In the genomic region with DNA sequence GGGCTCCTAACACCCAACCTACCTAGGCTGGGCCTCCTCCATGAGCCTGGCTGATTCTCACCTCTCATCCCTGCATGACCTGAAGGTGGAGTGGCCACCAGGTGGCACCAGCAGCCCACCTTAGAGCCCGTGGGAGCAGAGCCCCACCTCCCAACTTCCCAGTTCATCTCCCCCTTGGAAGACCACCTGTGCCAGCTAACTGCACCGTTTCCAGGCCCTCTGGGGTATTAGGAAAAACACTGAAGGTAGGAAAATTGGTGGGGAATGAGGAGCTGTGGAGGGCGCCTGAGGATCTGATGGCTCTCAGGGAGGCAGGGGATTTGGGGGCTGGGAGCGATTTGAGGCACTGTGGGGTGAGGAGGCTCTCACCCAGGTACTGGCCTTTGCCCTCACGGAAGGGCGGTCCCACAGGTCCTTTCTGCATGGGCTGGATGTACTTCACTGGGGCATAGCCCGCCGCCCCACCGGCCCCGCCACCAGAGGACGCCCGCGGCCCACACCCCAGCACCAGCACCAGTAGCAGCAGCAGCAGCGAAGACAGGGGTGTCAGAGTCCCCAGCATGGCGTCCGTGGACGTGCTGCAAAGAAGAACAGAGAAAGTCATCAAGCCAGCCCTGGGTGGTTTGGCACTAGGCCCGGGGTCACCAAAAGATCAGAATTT, we compare ENCODE assay signal across 8 cellular contexts. TPM values are rescaled to one million over a fixed set of nuclear protein-coding genes. Genes with fewer than 3 reads are reported as not detected.
DNase-seq lines count a peak whose midpoint lies in the region; ATAC-seq, FAIRE-seq and TF ChIP-seq lines count a peak whose summit lies in the region.

No MANE protein-coding gene starts in this region.

- TF ChIP-seq CTCF in choroid plexus epithelial cell (conservative IDR thresholded peaks at IDR 0.05; ENCODE audit: low read depth, low read length) (peak; percentile 84), left lung (IDR thresholded peaks at IDR 0.05) (peak; percentile 81 to 90)

- no peaks in the 10 kb centered on the region for H3K9me3 ChIP-seq in left lung

- intact Hi-C loops in left lung (cut with DNase I), result loop anchor here in 1 of 2 donors (2.0 kb wide), 1 partner anchor 35 kb away; no protein-coding TSS in a partner anchor

- H3K36me3 ChIP-seq in left lung, result peaks cover 0 to 20% of the 10 kb centered on the region in 2 donors

- no peaks in the 10 kb centered on the region for H3K27me3 ChIP-seq in left lung

- no peak overlapping the region for H3K27ac ChIP-seq in left lung

- H3K4me3 ChIP-seq in choroid plexus epithelial cell (ENCODE audit: low read depth, low read length), result no peak overlapping the region
- no peak overlapping the region for H3K4me3 ChIP-seq in left lung

- FAIRE-seq in GM19239 (lab: Jason Lieb, UNC), result peak; percentile 94

- DNase-seq in AG08395 (ENCODE audit: low spot score), result peak; percentile 73
- peak; percentile 90 for DNase-seq in GM19239 (ENCODE audit: insufficient read length, low spot score)
- DNase-seq in NCI-H2227 treated with DMSO at 0.1 percent for 48 hours (lab: John Stamatoyannopoulos, UW), result peak; percentile 47
- DNase-seq in activated CD4-positive, alpha-beta T cell treated with anti-CD3 and anti-CD28 coated beads for 48 hours, result peak; percentile 85
- DNase-seq in choroid plexus epithelial cell (ENCODE audit: low read depth), result peak; percentile 80
- peak; percentile 77 to 93 for DNase-seq in left lung
- peak; percentile 72 to 77 for DNase-seq in stimulated activated CD4-positive, alpha-beta T cell treated with anti-CD3 and anti-CD28 coated beads, Interleukin-4, amount 100 ng/mL, for 48 hours (ENCODE audit: low read depth in 2 of 2)

- ATAC-seq in left lung, result peak; percentile 87
- ATAC-seq in HG02870 (IDR thresholded peaks at IDR 0.05; ENCODE audit: unreplicated experiment), result no peak

- peaks cover 8 to 29% of the 10 kb centered on the region in 2 donors for H3K4me1 ChIP-seq in left lung

RNA-seq across cellular contexts. Expression of gene ADPRS, which starts 11.1 kb away (rescaled TPM):
- 10 to 100 TPM; 26.3 to 27.9 TPM for total RNA-seq in left lung

RNA-seq across cellular contexts. Expression of gene TEKT2, which starts 15.9 kb away (rescaled TPM):
- total RNA-seq in left lung, result 1 to 10 TPM in 1 of 2 donors, under 1 TPM in 1; 0.32 to 5.8 TPM

RNA-seq across cellular contexts. Expression of gene COL8A2, which starts 25.2 kb away (rescaled TPM):
- 1 to 10 TPM; 7.0 to 8.4 TPM for total RNA-seq in left lung

RNA-seq across cellular contexts. Expression of gene TRAPPC3, which starts 49.5 kb away (rescaled TPM):
- 10 to 100 TPM; 66.0 to 71.4 TPM for total RNA-seq in left lung

RNA-seq across cellular contexts. Expression of gene MAP7D1, which starts 56.1 kb away (rescaled TPM):
- total RNA-seq in left lung, result 100 to 1,000 TPM; 123 to 147 TPM
